In genomic region chr10:4064489-4064888, GRCh38 we compare ENCODE assay signal across 27 cellular contexts.
"Had no signal": no experiment of that assay in that cellular context is flagged by ENCODE, and none has a peak within 500 bp of the region (broad histone marks: within the 10 kb centered on the region; RNA-seq: fewer than 3 reads in every experiment).

No MANE protein-coding gene starts in this region.

- DNase-seq: activated B cell treated with CpG ODN at 0.5 μM for 24 hours; activated CD4-positive, alpha-beta T cell treated with anti-CD3 and anti-CD28 coated beads for 48 hours; activated CD4-positive, alpha-beta T cell treated with anti-CD3 and anti-CD28 coated beads, Interleukin-2, amount 50 U/mL, for 1 hour; activated CD4-positive, alpha-beta T cell treated with anti-CD3 and anti-CD28 coated beads, Interleukin-2, amount 50 U/mL, for 48 hours; activated CD8-positive, alpha-beta memory T cell treated with anti-CD3 and anti-CD28 coated beads for 24 hours; activated CD8-positive, alpha-beta T cell treated with anti-CD3 and anti-CD28 coated beads for 36 hours; activated effector memory CD4-positive, alpha-beta T cell treated with Interleukin-2 at 50 U/mL for 16 hours; activated naive CD4-positive, alpha-beta T cell treated with anti-CD3 and anti-CD28 coated beads for 36 hours; activated T-cell treated with anti-CD3 and anti-CD28 coated beads, Interleukin-2, amount 50 U/mL, for 4 hours; amniotic stem cell; aorta; body of pancreas; caudate nucleus; cortex of kidney; effector CD8-positive, alpha-beta T cell; esophagus squamous epithelium; foreskin melanocyte; heart right ventricle; T-cell; T1000; WERI-Rb-1 had no signal

- H3K36me3 Mint-ChIP-seq: activated naive CD4-positive, alpha-beta T cell treated with anti-CD3 and anti-CD28 coated beads, Interleukin-2, amount 50 U/mL, for 24 hours; T-cell had no signal

- H3K9me3 Mint-ChIP-seq: activated B cell treated with CpG ODN at 0.5 μM for 24 hours; activated CD8-positive, alpha-beta T cell treated with anti-CD3 and anti-CD28 coated beads for 36 hours; activated naive CD4-positive, alpha-beta T cell treated with anti-CD3 and anti-CD28 coated beads for 36 hours; activated naive CD4-positive, alpha-beta T cell treated with anti-CD3 and anti-CD28 coated beads, Interleukin-2, amount 50 U/mL, for 24 hours; activated T-cell treated with anti-CD3 and anti-CD28 coated beads, Interleukin-2, amount 50 U/mL, for 4 hours; activated T-helper 17 cell treated with anti-CD3 and anti-CD28 coated beads, Interleukin-2, amount 50 U/mL, for 72 hours; T-cell; T-helper 1 cell treated with Interleukin-12 subunit alpha and Interleukin-12 subunit beta and Interleukin-4 antibody, amounts not matched to agents 30 μg/mL and 1 μg/mL, for 36 hours; T-helper 2 cell treated with Interferon-gamma antibody and Interleukin-4, amounts not matched to agents 5 μg/mL and 100 μg/mL, for 36 hours had no signal

- H3K4me3 Mint-ChIP-seq: activated B cell treated with CpG ODN at 0.5 μM for 24 hours; activated CD8-positive, alpha-beta T cell treated with anti-CD3 and anti-CD28 coated beads for 36 hours; activated naive CD4-positive, alpha-beta T cell treated with anti-CD3 and anti-CD28 coated beads for 36 hours; activated naive CD4-positive, alpha-beta T cell treated with anti-CD3 and anti-CD28 coated beads, Interleukin-2, amount 50 U/mL, for 24 hours; activated T-cell treated with anti-CD3 and anti-CD28 coated beads, Interleukin-2, amount 50 U/mL, for 4 hours; activated T-helper 17 cell treated with anti-CD3 and anti-CD28 coated beads, Interleukin-2, amount 50 U/mL, for 72 hours; T-cell; T-helper 1 cell treated with Interleukin-12 subunit alpha and Interleukin-12 subunit beta and Interleukin-4 antibody, amounts not matched to agents 30 μg/mL and 1 μg/mL, for 36 hours; T-helper 2 cell treated with Interferon-gamma antibody and Interleukin-4, amounts not matched to agents 5 μg/mL and 100 μg/mL, for 36 hours had no signal

- H3K27me3 Mint-ChIP-seq: activated B cell treated with CpG ODN at 0.5 μM for 24 hours; activated CD8-positive, alpha-beta T cell treated with anti-CD3 and anti-CD28 coated beads for 36 hours; activated naive CD4-positive, alpha-beta T cell treated with anti-CD3 and anti-CD28 coated beads, Interleukin-2, amount 50 U/mL, for 24 hours; activated T-helper 17 cell treated with anti-CD3 and anti-CD28 coated beads, Interleukin-2, amount 50 U/mL, for 72 hours; T-cell had no signal

- ATAC-seq: activated CD4-positive, CD25-positive, alpha-beta regulatory T cell treated with anti-CD3 and anti-CD28 coated beads, Interleukin-2, amount 50 U/mL, for 24 hours; activated CD8-positive, alpha-beta T cell treated with anti-CD3 and anti-CD28 coated beads for 36 hours; activated T-cell treated with anti-CD3 and anti-CD28 coated beads, Interleukin-2, amount 50 U/mL, for 4 hours; activated T-helper 17 cell treated with anti-CD3 and anti-CD28 coated beads, Interleukin-2, amount 50 U/mL, for 72 hours; body of pancreas; gastroesophageal sphincter; heart right ventricle; T-cell had no signal

- H3K27ac Mint-ChIP-seq: activated B cell treated with CpG ODN at 0.5 μM for 24 hours; activated CD8-positive, alpha-beta T cell treated with anti-CD3 and anti-CD28 coated beads for 36 hours; activated naive CD4-positive, alpha-beta T cell treated with anti-CD3 and anti-CD28 coated beads for 36 hours; activated naive CD4-positive, alpha-beta T cell treated with anti-CD3 and anti-CD28 coated beads, Interleukin-2, amount 50 U/mL, for 24 hours; activated T-helper 17 cell treated with anti-CD3 and anti-CD28 coated beads, Interleukin-2, amount 50 U/mL, for 72 hours; T-cell; T-helper 1 cell treated with Interleukin-12 subunit alpha and Interleukin-12 subunit beta and Interleukin-4 antibody, amounts not matched to agents 30 μg/mL and 1 μg/mL, for 36 hours; T-helper 2 cell treated with Interferon-gamma antibody and Interleukin-4, amounts not matched to agents 5 μg/mL and 100 μg/mL, for 36 hours had no signal
